Comparison of ENCODE assay signal across 1 cellular context in the genomic region with DNA sequence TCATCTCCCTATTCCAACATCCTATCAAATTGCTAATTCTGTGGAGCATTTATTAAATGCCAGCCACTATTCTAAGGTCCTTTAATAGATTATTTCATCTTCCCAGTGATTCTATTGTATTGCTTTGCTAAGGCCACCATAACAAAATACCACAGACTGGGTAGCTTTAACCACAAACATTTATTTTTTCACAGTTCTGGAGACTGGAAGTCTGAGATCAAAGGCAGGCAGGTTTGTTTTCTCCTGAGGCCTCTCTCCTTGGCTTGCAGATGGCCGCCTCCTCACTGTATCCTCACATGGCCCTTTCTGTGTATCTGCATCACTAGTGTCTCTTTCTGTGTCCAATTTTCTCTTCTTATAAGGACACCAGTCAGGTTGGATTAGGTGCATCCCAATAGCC.
TF ChIP-seq lines count a peak whose summit lies in the region.

No MANE protein-coding gene starts in this region.

TF ChIP-seq in HepG2, 621 proteins besides CTCF, POLR2A, EP300 and RAD21 (continued from another document):
- TF ChIP-seq, protein P1, sequence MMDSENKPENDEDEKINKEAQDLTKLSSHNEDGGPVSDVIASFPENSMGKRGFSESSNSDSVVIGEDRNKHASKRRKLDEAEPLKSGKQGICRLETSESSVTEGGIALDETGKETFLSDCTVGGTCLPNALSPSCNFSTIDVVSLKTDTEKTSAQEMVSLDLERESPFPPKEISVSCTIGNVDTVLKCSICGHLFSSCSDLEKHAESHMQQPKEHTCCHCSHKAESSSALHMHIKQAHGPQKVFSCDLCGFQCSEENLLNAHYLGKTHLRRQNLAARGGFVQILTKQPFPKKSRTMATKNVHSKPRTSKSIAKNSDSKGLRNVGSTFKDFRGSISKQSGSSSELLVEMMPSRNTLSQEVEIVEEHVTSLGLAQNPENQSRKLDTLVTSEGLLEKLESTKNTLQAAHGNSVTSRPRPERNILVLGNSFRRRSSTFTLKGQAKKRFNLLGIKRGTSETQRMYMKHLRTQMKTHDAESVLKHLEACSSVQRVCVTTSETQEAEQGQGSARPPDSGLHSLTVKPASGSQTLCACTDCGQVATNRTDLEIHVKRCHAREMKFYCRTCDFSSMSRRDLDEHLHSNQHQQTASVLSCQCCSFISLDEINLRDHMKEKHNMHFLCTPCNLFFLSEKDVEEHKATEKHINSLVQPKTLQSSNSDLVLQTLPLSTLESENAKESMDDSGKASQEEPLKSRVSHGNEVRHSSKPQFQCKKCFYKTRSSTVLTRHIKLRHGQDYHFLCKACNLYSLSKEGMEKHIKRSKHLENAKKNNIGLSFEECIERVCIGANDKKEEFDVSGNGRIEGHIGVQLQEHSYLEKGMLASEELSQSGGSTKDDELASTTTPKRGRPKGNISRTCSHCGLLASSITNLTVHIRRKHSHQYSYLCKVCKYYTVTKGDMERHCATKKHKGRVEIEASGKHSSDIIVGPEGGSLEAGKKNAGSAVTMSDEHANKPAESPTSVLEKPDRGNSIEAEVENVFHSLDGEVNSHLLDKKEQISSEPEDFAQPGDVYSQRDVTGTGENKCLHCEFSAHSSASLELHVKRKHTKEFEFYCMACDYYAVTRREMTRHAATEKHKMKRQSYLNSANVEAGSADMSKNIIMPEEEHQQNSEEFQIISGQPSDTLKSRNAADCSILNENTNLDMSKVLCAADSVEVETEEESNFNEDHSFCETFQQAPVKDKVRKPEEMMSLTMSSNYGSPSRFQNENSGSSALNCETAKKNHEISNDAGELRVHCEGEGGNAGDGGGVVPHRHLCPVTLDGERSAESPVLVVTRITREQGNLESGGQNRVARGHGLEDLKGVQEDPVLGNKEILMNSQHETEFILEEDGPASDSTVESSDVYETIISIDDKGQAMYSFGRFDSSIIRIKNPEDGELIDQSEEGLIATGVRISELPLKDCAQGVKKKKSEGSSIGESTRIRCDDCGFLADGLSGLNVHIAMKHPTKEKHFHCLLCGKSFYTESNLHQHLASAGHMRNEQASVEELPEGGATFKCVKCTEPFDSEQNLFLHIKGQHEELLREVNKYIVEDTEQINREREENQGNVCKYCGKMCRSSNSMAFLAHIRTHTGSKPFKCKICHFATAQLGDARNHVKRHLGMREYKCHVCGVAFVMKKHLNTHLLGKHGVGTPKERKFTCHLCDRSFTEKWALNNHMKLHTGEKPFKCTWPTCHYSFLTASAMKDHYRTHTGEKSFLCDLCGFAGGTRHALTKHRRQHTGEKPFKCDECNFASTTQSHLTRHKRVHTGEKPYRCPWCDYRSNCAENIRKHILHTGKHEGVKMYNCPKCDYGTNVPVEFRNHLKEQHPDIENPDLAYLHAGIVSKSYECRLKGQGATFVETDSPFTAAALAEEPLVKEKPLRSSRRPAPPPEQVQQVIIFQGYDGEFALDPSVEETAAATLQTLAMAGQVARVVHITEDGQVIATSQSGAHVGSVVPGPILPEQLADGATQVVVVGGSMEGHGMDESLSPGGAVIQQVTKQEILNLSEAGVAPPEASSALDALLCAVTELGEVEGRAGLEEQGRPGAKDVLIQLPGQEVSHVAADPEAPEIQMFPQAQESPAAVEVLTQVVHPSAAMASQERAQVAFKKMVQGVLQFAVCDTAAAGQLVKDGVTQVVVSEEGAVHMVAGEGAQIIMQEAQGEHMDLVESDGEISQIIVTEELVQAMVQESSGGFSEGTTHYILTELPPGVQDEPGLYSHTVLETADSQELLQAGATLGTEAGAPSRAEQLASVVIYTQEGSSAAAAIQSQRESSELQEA (CRISPR knock-in tag; IDR thresholded peaks at IDR 0.05; ENCODE audit: not compliant biosample characterization): no peak
- TF ChIP-seq ZNF75D (CRISPR knock-in tag; IDR thresholded peaks at IDR 0.05; ENCODE audit: borderline replicate concordance) (no peak), REPIN1 (CRISPR knock-in tag; IDR thresholded peaks at IDR 0.05; ENCODE audit: borderline replicate concordance, low read depth) (no peak), ZBTB21 (CRISPR knock-in tag; IDR thresholded peaks at IDR 0.05) (no peak), ZNF468 (CRISPR knock-in tag; IDR thresholded peaks at IDR 0.05) (no peak)
